In the genomic region with DNA sequence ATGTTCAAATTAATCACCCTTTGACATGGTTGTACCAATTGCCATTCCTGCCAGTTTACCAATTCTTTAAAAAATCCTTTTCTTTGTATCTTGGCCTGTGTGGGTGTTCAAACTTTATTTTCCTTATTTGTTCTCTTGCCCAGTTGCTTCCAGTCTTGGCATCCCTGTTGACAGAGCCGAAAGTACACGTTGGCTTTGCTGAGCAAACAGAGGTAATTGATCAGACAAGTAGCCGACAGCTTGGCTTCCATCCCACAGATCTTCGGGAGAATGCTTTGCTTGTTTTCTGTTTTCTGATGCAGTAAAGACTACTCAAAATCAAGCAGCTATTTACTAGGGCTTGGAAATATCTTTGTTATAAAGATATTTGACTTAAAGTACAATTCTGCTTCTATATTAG, we compare ENCODE assay signal across 24 cellular contexts.
"Had no signal": no experiment of that assay in that cellular context is flagged by ENCODE, and none has a peak within 500 bp of the region (broad histone marks: within the 10 kb centered on the region; RNA-seq: fewer than 3 reads in every experiment).

No MANE protein-coding gene starts in this region.

- H3K36me3 ChIP-seq: cardiac muscle cell, gastrocnemius medialis, heart right ventricle, lower lobe of right lung, pancreas had no signal

- ATAC-seq: activated naive CD8-positive, alpha-beta T cell treated with anti-CD3 and anti-CD28 coated beads, Interleukin-2, amount 50 U/mL, for 24 hours; activated T-helper 17 cell treated with anti-CD3 and anti-CD28 coated beads, Interleukin-2, amount 50 U/mL, for 72 hours; gastrocnemius medialis; heart right ventricle; left cardiac atrium; lower lobe of right lung; stimulated activated naive B cell treated with anti-CD40 and anti-IgM and Interleukin-4, amounts not matched to agents 10 μg/mL and 1 μg/mL and 100 μg/mL, for 72 hours had no signal

- H3K4me1 ChIP-seq: gastrocnemius medialis, heart right ventricle, lower lobe of right lung had no signal

- H3K4me3 ChIP-seq: cardiac muscle cell, dorsolateral prefrontal cortex, gastrocnemius medialis, heart right ventricle, lower lobe of right lung, pancreas had no signal

- H3K27ac ChIP-seq: cardiac muscle cell, dorsolateral prefrontal cortex, gastrocnemius medialis, heart right ventricle, lower lobe of right lung, pancreas, VCaP had no signal

- H3K27me3 ChIP-seq: cardiac muscle cell, gastrocnemius medialis, pancreas had no signal

- DNase-seq: activated CD4-positive, alpha-beta T cell treated with anti-CD3 and anti-CD28 coated beads for 1 hour; activated CD4-positive, alpha-beta T cell treated with anti-CD3 and anti-CD28 coated beads, Interleukin-2, amount 50 U/mL, for 4 hours; activated naive CD4-positive, alpha-beta T cell treated with Interleukin-2 at 50 U/mL for 16 hours; activated naive CD8-positive, alpha-beta T cell treated with anti-CD3 and anti-CD28 coated beads, Interleukin-2, amount 50 U/mL, for 24 hours; activated T-cell treated with anti-CD3 and anti-CD28 coated beads for 4 hours; aorta; dorsolateral prefrontal cortex; erythroblast; gastrocnemius medialis; heart right ventricle; left cardiac atrium; lower lobe of right lung; midbrain; naive B cell; retina; stimulated activated CD4-positive, alpha-beta T cell treated with anti-CD3 and anti-CD28 coated beads, Interleukin-2, amount 100 ng/mL, for 48 hours; stimulated activated naive B cell treated with anti-CD40 and anti-IgM and Interleukin-4, amounts not matched to agents 10 μg/mL and 1 μg/mL and 100 μg/mL, for 72 hours; T-helper 1 cell; T1000; trophoblast cell had no signal

- H3K9me3 ChIP-seq: gastrocnemius medialis, lower lobe of right lung, pancreas had no signal
